12 cellular contexts compared by ENCODE assay signal in genomic region chr11:65433657-65434056, GRCh38. TPM values are rescaled to one million over a fixed set of nuclear protein-coding genes. Genes with fewer than 3 reads are reported as not detected.
DNase-seq lines count a peak whose midpoint lies in the region; ATAC-seq and TF ChIP-seq lines count a peak whose summit lies in the region.
"Had no signal": no experiment of that assay in that cellular context is flagged by ENCODE, and none has a peak within 500 bp of the region (broad histone marks: within the 10 kb centered on the region; RNA-seq: fewer than 3 reads in every experiment).

No MANE protein-coding gene starts in this region.

- ATAC-seq in RWPE2 (ENCODE audit: low read depth) (no peak), GM19035 (IDR thresholded peaks at IDR 0.05; ENCODE audit: unreplicated experiment) (no peak)
- ATAC-seq: foreskin keratinocyte had no signal

- H3K27ac ChIP-seq in CD4-positive, alpha-beta memory T cell (ENCODE audit: low read depth, low read length), result no peak overlapping the region
- H3K27ac ChIP-seq in RWPE2 (ENCODE audit: poor library complexity, severe bottlenecking) (peak overlapping the region; percentile 97), uterus (peak overlapping the region in 1 of 2 donors; percentile 99)
- H3K27ac ChIP-seq: foreskin keratinocyte had no signal

- H3K27me3 Mint-ChIP-seq in CD4-positive, alpha-beta memory T cell, result no peaks in the 10 kb centered on the region
- H3K27me3 Mint-ChIP-seq: CD8-positive, alpha-beta memory T cell had no signal

- no peaks in the 10 kb centered on the region for H3K27me3 ChIP-seq in CD4-positive, alpha-beta memory T cell (ENCODE audit: insufficient read depth, low read length)
- no peaks in the 10 kb centered on the region for H3K27me3 ChIP-seq in RWPE2 (ENCODE audit: insufficient read depth, poor library complexity, severe bottlenecking)
- H3K27me3 ChIP-seq in uterus, result no peaks in the 10 kb centered on the region
- H3K27me3 ChIP-seq: foreskin keratinocyte had no signal

- peaks cover 76% of the 10 kb centered on the region for H3K4me1 ChIP-seq in CD4-positive, alpha-beta memory T cell (ENCODE audit: insufficient read depth, low read length)
- H3K4me1 ChIP-seq in RWPE2 (ENCODE audit: insufficient read depth, poor library complexity, severe bottlenecking), result peaks cover 23% of the 10 kb centered on the region
- H3K4me1 ChIP-seq in uterus, result peaks cover 14% of the 10 kb centered on the region in 2 donors
- H3K4me1 ChIP-seq: foreskin keratinocyte had no signal

- no peak overlapping the region for H3K4me3 Mint-ChIP-seq in CD4-positive, alpha-beta memory T cell
- H3K4me3 Mint-ChIP-seq: WTC11 had no signal

- peaks cover 61 to 91% (median 75%) of the 10 kb centered on the region in 4 donors for H3K4me1 Mint-ChIP-seq in CD4-positive, alpha-beta memory T cell

- H3K9me3 ChIP-seq in CD4-positive, alpha-beta memory T cell (ENCODE audit: control insufficient read depth in 1 of 2, low read length in 2 of 2), result no peaks in the 10 kb centered on the region
- no peaks in the 10 kb centered on the region for H3K9me3 ChIP-seq in RWPE2 (ENCODE audit: severe bottlenecking)
- H3K9me3 ChIP-seq in uterus, result no peaks in the 10 kb centered on the region

- DNase-seq in CD4-positive, alpha-beta memory T cell, result no peak
- DNase-seq in RWPE2 (ENCODE audit: low spot score) (no peak), fibroblast of mammary gland (ENCODE audit: low read depth) (peak; percentile 17), retinal pigment epithelial cell (ENCODE audit: low read depth) (no peak), hippocampal formation (lab: John Stamatoyannopoulos, UW) (no peak), uterus (no peak), GF-D8 (lab: John Stamatoyannopoulos, UW) (no peak)
- DNase-seq: activated effector memory CD4-positive, alpha-beta T cell treated with anti-CD3 and anti-CD28 coated beads, Interleukin-2, amount 50 U/mL, for 16 hours had no signal

- no peak for TF ChIP-seq CTCF in RWPE2 (IDR thresholded peaks at IDR 0.05; ENCODE audit: poor library complexity, severe bottlenecking)
- TF ChIP-seq CTCF in fibroblast of mammary gland (conservative IDR thresholded peaks at IDR 0.05; ENCODE audit: control insufficient read depth, insufficient read depth, low read depth, low read length), result no peak
- TF ChIP-seq CTCF in retinal pigment epithelial cell (conservative IDR thresholded peaks at IDR 0.05; ENCODE audit: low read depth, low read length), result no peak
- no peak for TF ChIP-seq CTCF in uterus (IDR thresholded peaks at IDR 0.05)

- POLR2A ChIA-PET in CD4-positive, alpha-beta memory T cell (lab: Charles Lee; ENCODE audit: partially characterized antibody), result interaction anchor here (0.7 to 5.0 kb wide), 8 partner anchors 11 to 65 kb away, joined by 3 to 102 read pairs (median 4); partner anchors contain the start of genes MALAT1, NEAT1 and SLC25A45

- H3K4me3 ChIP-seq in CD4-positive, alpha-beta memory T cell (ENCODE audit: low read length in 2 of 2), result no peak overlapping the region
- no peak overlapping the region for H3K4me3 ChIP-seq in RWPE2 (ENCODE audit: severe bottlenecking)
- no peak overlapping the region for H3K4me3 ChIP-seq in fibroblast of mammary gland (ENCODE audit: control insufficient read depth, low read depth, low read length)
- H3K4me3 ChIP-seq in retinal pigment epithelial cell (ENCODE audit: low read length), result peak overlapping the region; percentile 88
- no peak overlapping the region for H3K4me3 ChIP-seq in uterus

- H3K36me3 ChIP-seq in CD4-positive, alpha-beta memory T cell (ENCODE audit: insufficient read depth, low read length), result peaks cover 44% of the 10 kb centered on the region
- H3K36me3 ChIP-seq in RWPE2 (ENCODE audit: low read depth) (peaks cover 100% of the 10 kb centered on the region), uterus (no peaks in the 10 kb centered on the region)

- no peaks in the 10 kb centered on the region for H3K9me3 Mint-ChIP-seq in CD4-positive, alpha-beta memory T cell
- H3K9me3 Mint-ChIP-seq: CD8-positive, alpha-beta memory T cell; WTC11 had no signal

- intact Hi-C loops in CD4-positive, alpha-beta memory T cell (cut with micrococcal nuclease), result loop anchor here (1.0 kb wide), 2 partner anchors 17 to 51 kb away; partner anchors contain the start of gene SLC25A45
- intact Hi-C loops in uterus (cut with DNase I; ENCODE audit: low total_unique reads), result no loop called here

- H3K36me3 Mint-ChIP-seq in CD4-positive, alpha-beta memory T cell, result peaks cover 36 to 51% of the 10 kb centered on the region in 2 donors
- H3K36me3 Mint-ChIP-seq: WTC11 had no signal

- CTCF ChIA-PET in CD4-positive, alpha-beta memory T cell (lab: Charles Lee; ENCODE audit: partially characterized antibody), result interaction anchor here (0.7 to 1.2 kb wide), 7 partner anchors 14 to 77 kb away, joined by 3 to 7 read pairs (median 3); no protein-coding TSS in a partner anchor

- no peak for TF ChIP-seq POLR2A in uterus (IDR thresholded peaks at IDR 0.05)

- H3K27ac Mint-ChIP-seq in CD4-positive, alpha-beta memory T cell, result peak overlapping the region in 4 of 7 donors; percentile 49 to 94 (median 74)
- H3K27ac Mint-ChIP-seq: WTC11 had no signal

RNA-seq across cellular contexts. Expression of gene NEAT1, which starts 11.1 kb away (rescaled TPM):
- total RNA-seq in CD4-positive, alpha-beta memory T cell, result 100 to 1,000 TPM; 685 to 687 TPM
- 1 to 10 TPM; 2.3 to 4.0 TPM for polyA plus RNA-seq in CD4-positive, alpha-beta memory T cell
- total RNA-seq in uterus, result 100 to 1,000 TPM in 3 of 4 donors, 10 to 100 TPM in 1; 33.6 to 932 (median 120) TPM

RNA-seq across cellular contexts. Expression of gene FRMD8, which starts 47.2 kb away (rescaled TPM):
- 10 to 100 TPM; 69.1 to 71.2 TPM for total RNA-seq in CD4-positive, alpha-beta memory T cell
- 10 to 100 TPM; 44.1 to 55.6 TPM for polyA plus RNA-seq in CD4-positive, alpha-beta memory T cell
- total RNA-seq in uterus, result 100 to 1,000 TPM in 1 of 4 donors, 10 to 100 TPM in 3; 15.9 to 160 (median 41.5) TPM

RNA-seq across cellular contexts. Expression of gene SLC25A45, which starts 51.2 kb away (rescaled TPM):
- 10 to 100 TPM; 17.0 to 24.2 TPM for total RNA-seq in CD4-positive, alpha-beta memory T cell
- 10 to 100 TPM in 1 of 2 donors, 1 to 10 TPM in 1; 7.2 to 15.0 TPM for polyA plus RNA-seq in CD4-positive, alpha-beta memory T cell
- total RNA-seq in uterus, result 1 to 10 TPM in 2 of 4 donors, under 1 TPM in 1, not detected in 1; 0.29 to 5.9 (median 5.3) TPM
